Comparison of ENCODE assay signal across 10 cellular contexts in genomic region chr11:27468209-27468608, GRCh38. TPM values are rescaled to one million over a fixed set of nuclear protein-coding genes. Genes with fewer than 3 reads are reported as not detected.
DNase-seq lines count a peak whose midpoint lies in the region; ATAC-seq and TF ChIP-seq lines count a peak whose summit lies in the region.
"Had no signal": no experiment of that assay in that cellular context is flagged by ENCODE, and none has a peak within 500 bp of the region (broad histone marks: within the 10 kb centered on the region; RNA-seq: fewer than 3 reads in every experiment).

No MANE protein-coding gene starts in this region.

- no peak for TF ChIP-seq CTCF in left ventricle myocardium inferior (IDR thresholded peaks at IDR 0.05; ENCODE audit: borderline replicate concordance)

- ATAC-seq in aorta (ENCODE audit: low FRiP score) (no peak), HG03039 (IDR thresholded peaks at IDR 0.05; ENCODE audit: unreplicated experiment) (no peak)
- ATAC-seq: activated T-cell treated with anti-CD3 and anti-CD28 coated beads, Interleukin-2, amount 50 U/mL, for 4 hours had no signal

- H3K36me3 ChIP-seq in adipocyte (ENCODE audit: control insufficient read depth, insufficient read depth, low read length, severe bottlenecking) = no peaks in the 10 kb centered on the region
- no peaks in the 10 kb centered on the region for H3K36me3 ChIP-seq in left ventricle myocardium inferior
- H3K36me3 ChIP-seq in aorta (ENCODE audit: control insufficient read depth in 1 of 2, insufficient read depth in 2 of 2, low read length in 1 of 2) = no peaks in the 10 kb centered on the region

- H3K4me3 ChIP-seq in adipocyte (ENCODE audit: low read length) = peak overlapping the region; percentile 92
- H3K4me3 ChIP-seq in left ventricle myocardium inferior = peak overlapping the region; percentile 85
- H3K4me3 ChIP-seq in aorta (ENCODE audit: low read length in 2 of 2) = peak overlapping the region in 1 of 2 donors; percentile 34

- no peak overlapping the region for H3K9ac ChIP-seq in adipocyte (ENCODE audit: low read length)

- peak; percentile 46 for DNase-seq in DMS53 (lab: John Stamatoyannopoulos, UW)
- no peak for DNase-seq in DMS53 treated with DMSO at 0.1 percent for 48 hours (lab: John Stamatoyannopoulos, UW; ENCODE audit: unreplicated experiment)
- DNase-seq in adipocyte (ENCODE audit: low read depth) = peak; percentile 64
- no peak for DNase-seq in left ventricle myocardium inferior
- peak; percentile 84 for DNase-seq in stromal cell of bone marrow (ENCODE audit: low read depth)
- no peak for DNase-seq in aorta
- no peak for DNase-seq in NCI-H748 (lab: John Stamatoyannopoulos, UW; ENCODE audit: unreplicated experiment)
- DNase-seq: activated T-cell treated with anti-CD3 and anti-CD28 coated beads, Interleukin-2, amount 50 U/mL, for 4 hours had no signal

- intact Hi-C loops in left ventricle myocardium inferior (cut with micrococcal nuclease) = no loop called here
- intact Hi-C loops in aorta (cut with DNase I) = no loop called here

- H3K27ac ChIP-seq in left ventricle myocardium inferior (replicated peaks) (peak overlapping the region; percentile 96), aorta (ENCODE audit: low read depth in 1 of 2, low read length in 2 of 2) (no peak overlapping the region)
- H3K27ac ChIP-seq: 22Rv1 had no signal

- peaks cover 46% of the 10 kb centered on the region for H3K4me1 ChIP-seq in adipocyte (ENCODE audit: control insufficient read depth, insufficient read depth, low read length)
- peaks cover 76% of the 10 kb centered on the region for H3K4me1 ChIP-seq in left ventricle myocardium inferior
- H3K4me1 ChIP-seq in aorta (ENCODE audit: control insufficient read depth in 1 of 2, insufficient read depth in 2 of 2, low read length in 2 of 2) = peaks cover 7 to 10% of the 10 kb centered on the region in 2 donors

- no peaks in the 10 kb centered on the region for H3K9me3 ChIP-seq in adipocyte (ENCODE audit: control insufficient read depth, low read length)
- H3K9me3 ChIP-seq in left ventricle myocardium inferior (replicated peaks) = no peaks in the 10 kb centered on the region
- no peaks in the 10 kb centered on the region for H3K9me3 ChIP-seq in aorta (ENCODE audit: control insufficient read depth, low read length)

- H3K27me3 ChIP-seq in adipocyte (replicated peaks; ENCODE audit: control insufficient read depth, insufficient read depth, low read length) (no peaks in the 10 kb centered on the region), left ventricle myocardium inferior (ENCODE audit: low read depth) (no peaks in the 10 kb centered on the region), aorta (ENCODE audit: control insufficient read depth in 1 of 2, insufficient read depth in 2 of 2, low read length in 1 of 2) (no peaks in the 10 kb centered on the region)

RNA-seq across cellular contexts. Expression of gene LGR4, which starts 4.4 kb away (rescaled TPM):
- total RNA-seq in left ventricle myocardium inferior (13.0 TPM), aorta (10 to 100 TPM; 19.5 to 23.6 TPM)
- polyA plus RNA-seq in aorta = 10 to 100 TPM in 1 of 2 donors, 1 to 10 TPM in 1; 4.6 to 25.7 TPM

RNA-seq across cellular contexts. Expression of gene LIN7C, which starts 38.4 kb away (rescaled TPM):
- total RNA-seq in left ventricle myocardium inferior = 15.5 TPM
- 10 to 100 TPM; 35.5 to 40.4 TPM for total RNA-seq in aorta
- polyA plus RNA-seq in aorta = 10 to 100 TPM; 10.1 to 10.5 TPM

Comparison
In these comparisons a context has a peak if more than half of its experiments do, and no peak if none do; other contexts are left out.
1. DNase-seq: peak in DMS53 (single experiment), adipocyte (single experiment) and stromal cell of bone marrow (single experiment); none in DMS53 treated with DMSO at 0.1 percent for 48 hours (single experiment), left ventricle myocardium inferior (single experiment), aorta (0 of 2) and NCI-H748 (single experiment).